In the genomic region with DNA sequence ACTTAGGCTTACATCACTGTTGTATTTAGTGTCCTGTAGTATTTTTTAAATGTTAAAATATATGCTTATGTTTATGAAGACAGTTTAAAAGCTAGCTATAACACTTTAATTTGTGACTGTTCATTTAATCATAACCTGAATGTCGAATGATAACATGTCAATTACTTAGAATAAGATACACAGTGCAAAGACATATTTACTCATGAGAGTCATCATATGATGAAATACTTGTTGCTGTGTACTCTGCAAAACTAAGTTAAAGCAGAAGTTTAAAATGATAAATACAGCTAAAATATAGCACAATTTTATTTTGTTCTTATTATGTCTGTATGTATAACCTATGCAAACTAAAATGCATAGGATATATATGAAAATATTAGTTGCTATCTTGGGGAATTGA, we compare ENCODE assay signal across 25 cellular contexts.
"Had no signal": no experiment of that assay in that cellular context is flagged by ENCODE, and none has a peak within 500 bp of the region (broad histone marks: within the 10 kb centered on the region; RNA-seq: fewer than 3 reads in every experiment).

No MANE protein-coding gene starts in this region.

- H3K36me3 ChIP-seq: colonic mucosa, esophagus squamous epithelium, gastrocnemius medialis, heart right ventricle, left ventricle myocardium inferior, lower lobe of right lung had no signal

- H3K27me3 Mint-ChIP-seq: dendritic cell treated with granulocyte-macrophage colony-stimulating factor and Interleukin-4, amounts not matched to agents 40 ng/mL and 50 ng/mL, for 4 days; effector memory CD8-positive, alpha-beta T cell had no signal

- H3K36me3 Mint-ChIP-seq: mesothelial cell of epicardium had no signal

- H3K27ac ChIP-seq: colonic mucosa, epithelial cell of prostate, esophagus squamous epithelium, gastrocnemius medialis, heart right ventricle, left ventricle myocardium inferior, lower lobe of right lung had no signal

- H3K4me3 ChIP-seq: colonic mucosa, esophagus squamous epithelium, gastrocnemius medialis, heart right ventricle, left ventricle myocardium inferior, lower lobe of right lung, mucosa of descending colon had no signal

- H3K27ac Mint-ChIP-seq: dendritic cell treated with granulocyte-macrophage colony-stimulating factor and Interleukin-4, amounts not matched to agents 40 ng/mL and 50 ng/mL, for 4 days; effector memory CD8-positive, alpha-beta T cell; endodermal cell; mesothelial cell of epicardium had no signal

- H3K4me1 Mint-ChIP-seq: endodermal cell, mesothelial cell of epicardium had no signal

- ATAC-seq: effector memory CD8-positive, alpha-beta T cell; esophagus mucosa; gastrocnemius medialis; heart right ventricle; left cardiac atrium; lower lobe of right lung; mucosa of descending colon had no signal

- H3K4me3 Mint-ChIP-seq: dendritic cell treated with granulocyte-macrophage colony-stimulating factor and Interleukin-4, amounts not matched to agents 40 ng/mL and 50 ng/mL, for 4 days; effector memory CD8-positive, alpha-beta T cell; endodermal cell; mesothelial cell of epicardium had no signal

- H3K4me1 ChIP-seq: colonic mucosa, esophagus squamous epithelium, gastrocnemius medialis, heart right ventricle, left ventricle myocardium inferior, lower lobe of right lung had no signal

- H3K9me3 ChIP-seq: colonic mucosa, esophagus squamous epithelium, lower lobe of right lung had no signal

- DNase-seq: colonic mucosa; cortex of kidney; effector CD8-positive, alpha-beta T cell; effector memory CD8-positive, alpha-beta T cell; endodermal cell; erythroblast; esophagus squamous epithelium; foreskin fibroblast; foreskin melanocyte; gastrocnemius medialis; glutamatergic neuron; head of caudate nucleus; heart right ventricle; hippocampal formation; left cardiac atrium; left ventricle myocardium inferior; lower lobe of right lung; mesenchymal stem cell; mucosa of descending colon had no signal

- FAIRE-seq: endometrium, keratinocyte had no signal

- H3K27me3 ChIP-seq: colonic mucosa, esophagus squamous epithelium, gastrocnemius medialis, heart right ventricle had no signal
